ENCODE assay signal across 15 cellular contexts in genomic region chr6:43339168-43339567, GRCh38. TPM values are rescaled to one million over a fixed set of nuclear protein-coding genes. Genes with fewer than 3 reads are reported as not detected.
DNase-seq lines count a peak whose midpoint lies in the region; ATAC-seq and TF ChIP-seq lines count a peak whose summit lies in the region.
"Had no signal": no experiment of that assay in that cellular context is flagged by ENCODE, and none has a peak within 500 bp of the region (broad histone marks: within the 10 kb centered on the region; RNA-seq: fewer than 3 reads in every experiment).

No MANE protein-coding gene starts in this region.

- intact Hi-C loops in cardiac septum (cut with DNase I): loop anchor here (10.0 kb wide), 1 partner anchor 434 kb away; no protein-coding TSS in a partner anchor

- DNase-seq in GM13976 (ENCODE audit: low spot score) (peak; percentile 47), ACHN (no peak), cardiac septum (ENCODE audit: low spot score) (no peak), NCI-H526 (lab: John Stamatoyannopoulos, UW) (no peak)
- no peak for DNase-seq in effector CD8-positive, alpha-beta T cell (lab: John Stamatoyannopoulos, UW)
- DNase-seq: activated CD8-positive, alpha-beta memory T cell treated with anti-CD3 and anti-CD28 coated beads for 24 hours; foreskin melanocyte; HCEC 1CT; NCI-H2171; sigmoid colon had no signal

- in situ Hi-C loops in GM13976 (cut with MboI; ENCODE audit: low sequenced_read_pairs, unreplicated experiment) (no loop called here), ACHN (cut with HindIII; ENCODE audit: low pct_ligation_motif_present, low pct_unique_long_range_greater_than_20kb, low sequenced_read_pairs) (no loop called here)

- no peak for TF ChIP-seq CTCF in GM13976 (IDR thresholded peaks at IDR 0.05; ENCODE audit: borderline replicate concordance, control extremely low read depth, extremely low read depth, insufficient read depth, missing control alignments)

- ATAC-seq in GM19438 (IDR thresholded peaks at IDR 0.05; ENCODE audit: low read depth, unreplicated experiment) (peak; percentile 78), HG02763 (IDR thresholded peaks at IDR 0.05; ENCODE audit: unreplicated experiment) (peak; percentile 59), HG03460 (IDR thresholded peaks at IDR 0.05; ENCODE audit: unreplicated experiment) (peak; percentile 77)

RNA-seq across cellular contexts. Expression of gene ZNF318, which starts 30.3 kb away (rescaled TPM):
- total RNA-seq in cardiac septum: 13.8 TPM

RNA-seq across cellular contexts. Expression of gene CRIP3, which starts 30.5 kb away (rescaled TPM):
- 11.2 TPM for total RNA-seq in cardiac septum
- total RNA-seq: dermis microvascular lymphatic vessel endothelial cell, sigmoid colon had no signal

RNA-seq across cellular contexts. Expression of gene SLC22A7, which starts 41.1 kb away (rescaled TPM):
- total RNA-seq in cardiac septum: not detected
- total RNA-seq: dermis microvascular lymphatic vessel endothelial cell; sigmoid colon; T-helper 2 cell treated with Interferon-gamma antibody and Interleukin-4, amounts not matched to agents 100 ng/mL and 5 ng/mL, for 36 hours had no signal
